In the genomic region with DNA sequence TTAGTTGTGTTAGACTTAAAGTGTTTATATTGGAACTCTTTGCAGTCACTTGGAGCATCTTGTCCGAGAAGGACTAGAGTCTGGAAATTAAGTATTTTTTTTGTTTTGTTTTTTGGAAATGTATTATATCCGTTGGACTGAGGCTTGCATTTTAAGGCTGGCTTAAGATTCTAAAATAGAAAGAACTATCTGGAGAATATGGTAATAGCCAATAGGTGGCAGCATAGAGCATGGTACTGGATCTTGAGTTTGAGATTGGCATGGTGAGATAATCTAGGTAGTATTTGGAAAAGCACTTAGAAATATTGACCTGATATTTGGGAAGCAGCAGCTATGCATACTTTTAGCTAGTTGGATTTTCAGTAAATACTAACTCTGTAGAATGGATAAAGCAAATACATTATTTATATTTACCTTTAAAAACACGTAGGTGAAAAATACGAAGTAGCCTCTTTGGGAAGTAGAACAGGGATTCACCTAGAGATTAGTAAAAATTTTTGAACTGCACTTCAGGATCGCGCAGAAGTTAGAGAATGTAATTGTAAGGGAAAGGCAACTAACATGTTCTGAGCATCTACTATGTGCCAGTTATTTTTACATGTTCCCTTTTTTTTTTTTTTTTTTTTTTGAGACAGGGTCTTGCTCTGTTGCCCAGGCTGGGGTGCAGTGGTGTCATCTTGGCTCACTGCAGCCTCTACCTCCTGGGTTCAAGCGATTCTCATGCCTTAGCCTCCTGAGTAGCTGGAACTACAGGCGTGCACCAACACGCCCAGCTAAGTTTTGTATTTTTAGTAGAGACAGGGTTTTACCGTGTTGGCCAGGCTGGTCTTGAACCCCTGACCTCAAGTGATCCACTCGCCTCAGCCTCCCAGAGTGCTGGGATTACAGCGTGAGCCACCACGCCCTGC, we compare ENCODE assay signal across 8 cellular contexts.
DNase-seq lines count a peak whose midpoint lies in the region; ATAC-seq and TF ChIP-seq lines count a peak whose summit lies in the region.

No MANE protein-coding gene starts in this region.

- peaks cover 8% of the 10 kb centered on the region for H3K36me3 Mint-ChIP-seq in T-helper 17 cell (ENCODE audit: low read depth)
- H3K36me3 Mint-ChIP-seq in activated T-helper 1 cell treated with anti-CD3 and anti-CD28 coated beads, Interleukin-12 subunit alpha, Interleukin-12 subunit beta, Interleukin-2, Interleukin-4 antibody, amounts not matched to agents 30 ng/mL and 10 ng/mL and 1 ng/mL, durations not matched to agents 14 hours and 24 hours and 36 hours (ENCODE audit: low read depth) = peaks cover 20% of the 10 kb centered on the region

- H3K4me3 ChIP-seq in gastrocnemius medialis = no peak overlapping the region

- no peaks in the 10 kb centered on the region for H3K9me3 Mint-ChIP-seq in activated T-helper 1 cell treated with anti-CD3 and anti-CD28 coated beads, Interleukin-12 subunit alpha, Interleukin-12 subunit beta, Interleukin-2, Interleukin-4 antibody, amounts not matched to agents 30 ng/mL and 10 ng/mL and 1 ng/mL, durations not matched to agents 14 hours and 24 hours and 36 hours

- H3K27ac Mint-ChIP-seq in T-helper 17 cell = peak overlapping the region; percentile 47
- no peak overlapping the region for H3K27ac Mint-ChIP-seq in activated T-helper 1 cell treated with anti-CD3 and anti-CD28 coated beads, Interleukin-12 subunit alpha, Interleukin-12 subunit beta, Interleukin-2, Interleukin-4 antibody, amounts not matched to agents 30 ng/mL and 10 ng/mL and 1 ng/mL, durations not matched to agents 14 hours and 24 hours and 36 hours

- no peaks in the 10 kb centered on the region for H3K27me3 Mint-ChIP-seq in T-helper 17 cell
- no peaks in the 10 kb centered on the region for H3K27me3 Mint-ChIP-seq in activated T-helper 1 cell treated with anti-CD3 and anti-CD28 coated beads, Interleukin-12 subunit alpha, Interleukin-12 subunit beta, Interleukin-2, Interleukin-4 antibody, amounts not matched to agents 30 ng/mL and 10 ng/mL and 1 ng/mL, durations not matched to agents 14 hours and 24 hours and 36 hours (ENCODE audit: insufficient read depth)

- intact Hi-C loops in gastrocnemius medialis (cut with DNase I; ENCODE audit: low total_unique reads) = loop anchor here (1.0 kb wide), 1 partner anchor 115 kb away; no protein-coding TSS in a partner anchor
- intact Hi-C loops in activated T-helper 1 cell treated with anti-CD3 and anti-CD28 coated beads, Interleukin-12 subunit alpha, Interleukin-12 subunit beta, Interleukin-2, Interleukin-4 antibody, amounts not matched to agents 30 ng/mL and 10 ng/mL and 1 ng/mL, durations not matched to agents 14 hours and 24 hours and 36 hours (cut with micrococcal nuclease) = loop anchor here (1.0 to 5.0 kb wide), 4 partner anchors 37 to 115 kb away; a partner anchor contains a TSS

- in situ Hi-C loops in gastrocnemius medialis (cut with MboI; ENCODE audit: low sequenced_read_pairs in 4 of 4) = loop anchor here in 3 of 4 donors (5.0 to 10.0 kb wide), 2 partner anchors 114 to 117 kb away; no protein-coding TSS in a partner anchor

- peak overlapping the region in 3 of 4 donors; percentile 9 to 61 (median 58) for H3K27ac ChIP-seq in gastrocnemius medialis

- DNase-seq in DMS 273 (lab: John Stamatoyannopoulos, UW; ENCODE audit: unreplicated experiment) (peak; percentile 48), DMS 273 treated with DMSO at 0.1 percent for 48 hours (lab: John Stamatoyannopoulos, UW) (no peak), HS-27A (ENCODE audit: low read depth) (peak; percentile 4), T-helper 17 cell (no peak), glomerular visceral epithelial cell (ENCODE audit: extremely low spot score) (peak; percentile 31), gastrocnemius medialis (no peak)
- DNase-seq in activated T-helper 1 cell treated with anti-CD3 and anti-CD28 coated beads, Interleukin-12 subunit alpha, Interleukin-12 subunit beta, Interleukin-2, Interleukin-4 antibody, amounts not matched to agents 30 ng/mL and 10 ng/mL and 1 ng/mL, durations not matched to agents 14 hours and 24 hours and 36 hours (ENCODE audit: low spot score) = no peak
- no peak for DNase-seq in stimulated activated CD4-positive, alpha-beta T cell treated with anti-CD3 and anti-CD28 coated beads, Interleukin-1b, Interleukin-23, amount 100 ng/mL, for 48 hours

- no peak overlapping the region for H3K4me3 Mint-ChIP-seq in T-helper 17 cell
- H3K4me3 Mint-ChIP-seq in activated T-helper 1 cell treated with anti-CD3 and anti-CD28 coated beads, Interleukin-12 subunit alpha, Interleukin-12 subunit beta, Interleukin-2, Interleukin-4 antibody, amounts not matched to agents 30 ng/mL and 10 ng/mL and 1 ng/mL, durations not matched to agents 14 hours and 24 hours and 36 hours = no peak overlapping the region

- ATAC-seq in T-helper 17 cell (peak; percentile 71), gastrocnemius medialis (peak; percentile 74 to 89)

- H3K27me3 ChIP-seq in gastrocnemius medialis = no peaks in the 10 kb centered on the region

- no peaks in the 10 kb centered on the region for H3K36me3 ChIP-seq in gastrocnemius medialis

- H3K4me1 ChIP-seq in gastrocnemius medialis = peaks cover 41 to 64% of the 10 kb centered on the region in 2 donors

- H3K9me3 ChIP-seq in T-helper 17 cell (ENCODE audit: control insufficient read depth, low read length, poor library complexity, severe bottlenecking) (no peaks in the 10 kb centered on the region), gastrocnemius medialis (no peaks in the 10 kb centered on the region)

- no peak for TF ChIP-seq POLR2A in gastrocnemius medialis (IDR thresholded peaks at IDR 0.05)

- peak; percentile 52 to 79 (median 67) for TF ChIP-seq CTCF in gastrocnemius medialis (IDR thresholded peaks at IDR 0.05 in 4 of 5, conservative IDR thresholded peaks at IDR 0.05 in 1 of 5)

- H3K4me1 Mint-ChIP-seq in T-helper 17 cell = peaks cover 28% of the 10 kb centered on the region
- H3K4me1 Mint-ChIP-seq in activated T-helper 1 cell treated with anti-CD3 and anti-CD28 coated beads, Interleukin-12 subunit alpha, Interleukin-12 subunit beta, Interleukin-2, Interleukin-4 antibody, amounts not matched to agents 30 ng/mL and 10 ng/mL and 1 ng/mL, durations not matched to agents 14 hours and 24 hours and 36 hours (ENCODE audit: low read depth) = peaks cover 21% of the 10 kb centered on the region

Comparison
In these comparisons a context has a peak if more than half of its experiments do, and no peak if none do; other contexts are left out.
1. DNase-seq: peak in DMS 273 (single experiment), HS-27A (single experiment) and glomerular visceral epithelial cell (single experiment); none in DMS 273 treated with DMSO at 0.1 percent for 48 hours (single experiment), T-helper 17 cell (0 of 3), gastrocnemius medialis (0 of 2), activated T-helper 1 cell treated with anti-CD3 and anti-CD28 coated beads, Interleukin-12 subunit alpha, Interleukin-12 subunit beta, Interleukin-2, Interleukin-4 antibody, amounts not matched to agents 30 ng/mL and 10 ng/mL and 1 ng/mL, durations not matched to agents 14 hours and 24 hours and 36 hours (single experiment) and stimulated activated CD4-positive, alpha-beta T cell treated with anti-CD3 and anti-CD28 coated beads, Interleukin-1b, Interleukin-23, amount 100 ng/mL, for 48 hours (single experiment).